ENCODE assay signal across 8 cellular contexts in the genomic region with DNA sequence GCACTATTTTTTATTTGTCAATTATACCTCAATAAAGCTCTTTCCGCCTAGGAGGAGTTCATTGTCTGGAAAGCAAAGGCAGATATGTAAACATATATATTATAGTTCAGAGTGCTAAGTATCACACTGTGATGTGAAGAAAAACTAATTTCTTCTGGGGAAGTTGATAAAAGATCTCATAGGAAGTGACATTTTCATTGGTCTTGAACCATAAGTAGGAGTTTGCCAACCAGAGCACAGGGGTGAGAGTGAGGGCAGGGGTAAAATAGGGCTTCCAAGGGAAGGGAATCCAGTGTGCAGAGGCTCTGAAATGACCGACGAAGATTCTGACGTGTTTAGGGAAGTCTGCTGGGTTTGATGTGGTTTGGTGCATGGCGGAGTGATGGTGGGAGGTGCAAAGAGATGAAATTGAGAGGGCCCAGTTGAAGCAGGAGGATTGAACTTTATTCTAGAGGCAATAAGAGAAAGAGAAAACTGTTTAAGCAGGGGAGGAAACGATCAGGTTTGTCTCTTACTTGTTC. TPM values are rescaled to one million over a fixed set of nuclear protein-coding genes. Genes with fewer than 3 reads are reported as not detected.
A peak's percentile ranks its signal among the peaks of the same experiment; 100 is the strongest.
DNase-seq lines count a peak whose midpoint lies in the region; ATAC-seq and TF ChIP-seq lines count a peak whose summit lies in the region.

No MANE protein-coding gene starts in this region.

- 10 to 15% methylated on average over 6 of the region's 6 CpGs for WGBS in esophagus squamous epithelium, 2 donors
- WGBS in ovary, 3 donors: 3 to 9% (median 8%) methylated on average over 6 of the region's 6 CpGs

- H3K4me3 ChIP-seq in CD4-positive, alpha-beta memory T cell (ENCODE audit: low read length in 2 of 2): peak overlapping the region; percentile 83 to 88
- peak overlapping the region; percentile 98 for H3K4me3 ChIP-seq in NB4 (ENCODE audit: low read depth, low read length)
- H3K4me3 ChIP-seq in esophagus squamous epithelium: peak overlapping the region; percentile 74 to 96 (median 84)
- H3K4me3 ChIP-seq in ovary: peak overlapping the region; percentile 90
- peak overlapping the region; percentile 71 to 99 for H3K4me3 ChIP-seq in uterus

- no peak overlapping the region for H3K27ac Mint-ChIP-seq in CD4-positive, alpha-beta memory T cell

- no peaks in the 10 kb centered on the region for H3K36me3 ChIP-seq in CD4-positive, alpha-beta memory T cell (ENCODE audit: insufficient read depth, low read length)
- no peaks in the 10 kb centered on the region for H3K36me3 ChIP-seq in esophagus squamous epithelium
- H3K36me3 ChIP-seq in ovary: no peaks in the 10 kb centered on the region
- H3K36me3 ChIP-seq in uterus: no peaks in the 10 kb centered on the region

- no peak overlapping the region for H3K4me3 Mint-ChIP-seq in CD4-positive, alpha-beta memory T cell

- peak; percentile 80 to 88 (median 84) for DNase-seq in CD4-positive, alpha-beta memory T cell
- DNase-seq in NB4 (ENCODE audit: low read depth) (peak; percentile 61), esophagus squamous epithelium (lab: John Stamatoyannopoulos, UW) (no peak), ovary (peak in 3 of 5 donors; percentile 22 to 34 (median 23)), uterus (no peak), HuH-7.5 (ENCODE audit: low spot score) (no peak)
- DNase-seq in activated CD8-positive, alpha-beta memory T cell treated with anti-CD3 and anti-CD28 coated beads for 4 hours (ENCODE audit: low read depth in 2 of 2): peak; percentile 25 to 44

- no peaks in the 10 kb centered on the region for H3K9me3 Mint-ChIP-seq in CD4-positive, alpha-beta memory T cell

- no peaks in the 10 kb centered on the region for H3K9me3 ChIP-seq in CD4-positive, alpha-beta memory T cell (ENCODE audit: control insufficient read depth in 1 of 2, low read length in 2 of 2)
- H3K9me3 ChIP-seq in esophagus squamous epithelium (no peaks in the 10 kb centered on the region), ovary (no peaks in the 10 kb centered on the region), uterus (no peaks in the 10 kb centered on the region)

- intact Hi-C loops in CD4-positive, alpha-beta memory T cell (cut with micrococcal nuclease): loop anchor here (1.0 kb wide), 1 partner anchor 201 kb away; no protein-coding TSS in a partner anchor
- intact Hi-C loops in esophagus squamous epithelium (cut with DNase I) (no loop called here), ovary (cut with DNase I) (loop anchor here in 1 of 4 donors (5.0 kb wide), 1 partner anchor 952 kb away; no protein-coding TSS in a partner anchor), uterus (cut with DNase I; ENCODE audit: low total_unique reads) (no loop called here)

- peaks cover 4 to 21% (median 8%) of the 10 kb centered on the region in 4 donors for H3K4me1 Mint-ChIP-seq in CD4-positive, alpha-beta memory T cell

- TF ChIP-seq CTCF in NB4 (IDR thresholded peaks at IDR 0.05; ENCODE audit: low read depth, low read length): no peak
- no peak for TF ChIP-seq CTCF in esophagus squamous epithelium (IDR thresholded peaks at IDR 0.05)
- TF ChIP-seq CTCF in ovary (IDR thresholded peaks at IDR 0.05): no peak
- no peak for TF ChIP-seq CTCF in uterus (IDR thresholded peaks at IDR 0.05)

- peaks cover 0 to 6% of the 10 kb centered on the region in 2 donors for H3K36me3 Mint-ChIP-seq in CD4-positive, alpha-beta memory T cell

- TF ChIP-seq POLR2A in NB4 (IDR thresholded peaks at IDR 0.05; ENCODE audit: extremely low read depth, insufficient read length) (no peak), esophagus squamous epithelium (IDR thresholded peaks at IDR 0.05) (no peak), ovary (IDR thresholded peaks at IDR 0.05) (no peak), uterus (IDR thresholded peaks at IDR 0.05) (no peak)

- CTCF ChIA-PET in CD4-positive, alpha-beta memory T cell (lab: Charles Lee; ENCODE audit: partially characterized antibody): interaction anchor here (1.1 to 2.1 kb wide), 2 partner anchors 73 to 189 kb away, joined by 3 to 5 read pairs; no protein-coding TSS in a partner anchor

- POLR2A ChIA-PET in CD4-positive, alpha-beta memory T cell (lab: Charles Lee; ENCODE audit: partially characterized antibody): interaction anchor here (0.8 to 2.7 kb wide), 4 partner anchors 31 to 298 kb away, joined by 3 to 12 read pairs (median 4); a partner anchor contains a TSS

- no peaks in the 10 kb centered on the region for H3K27me3 Mint-ChIP-seq in CD4-positive, alpha-beta memory T cell

- peaks cover 28% of the 10 kb centered on the region for H3K4me1 ChIP-seq in CD4-positive, alpha-beta memory T cell (ENCODE audit: insufficient read depth, low read length)
- peaks cover 10 to 37% (median 17%) of the 10 kb centered on the region in 3 donors for H3K4me1 ChIP-seq in esophagus squamous epithelium
- H3K4me1 ChIP-seq in ovary (ENCODE audit: insufficient read depth): peaks cover 10% of the 10 kb centered on the region
- peaks cover 0 to 5% of the 10 kb centered on the region in 2 donors for H3K4me1 ChIP-seq in uterus

- no peaks in the 10 kb centered on the region for H3K27me3 ChIP-seq in CD4-positive, alpha-beta memory T cell (ENCODE audit: insufficient read depth, low read length)
- no peaks in the 10 kb centered on the region for H3K27me3 ChIP-seq in esophagus squamous epithelium
- no peaks in the 10 kb centered on the region for H3K27me3 ChIP-seq in ovary
- no peaks in the 10 kb centered on the region for H3K27me3 ChIP-seq in uterus

- peak; percentile 28 for ATAC-seq in GM21529 (IDR thresholded peaks at IDR 0.05; ENCODE audit: unreplicated experiment)

- TF ChIP-seq EP300 in ovary (IDR thresholded peaks at IDR 0.05): no peak

- peak overlapping the region; percentile 90 for H3K27ac ChIP-seq in CD4-positive, alpha-beta memory T cell (ENCODE audit: low read depth, low read length)
- peak overlapping the region; percentile 88 to 94 (median 90) for H3K27ac ChIP-seq in esophagus squamous epithelium
- peak overlapping the region in 1 of 2 donors; percentile 83 for H3K27ac ChIP-seq in ovary
- H3K27ac ChIP-seq in uterus: peak overlapping the region; percentile 64 to 88

RNA-seq across cellular contexts. Expression of a gene that starts 0.8 kb away (rescaled TPM):
- total RNA-seq in CD4-positive, alpha-beta memory T cell: 10 to 100 TPM; 12.3 to 14.7 TPM
- 10 to 100 TPM in 1 of 2 donors, 1 to 10 TPM in 1; 7.9 to 10.3 TPM for polyA plus RNA-seq in CD4-positive, alpha-beta memory T cell
- total RNA-seq in esophagus squamous epithelium: 10 to 100 TPM in 3 of 4 donors, 1 to 10 TPM in 1; 9.4 to 23.3 (median 19.6) TPM
- total RNA-seq in ovary: 10 to 100 TPM; 13.6 to 19.2 (median 14.6) TPM
- 10 to 100 TPM; 12.4 to 14.6 TPM for polyA plus RNA-seq in ovary
- total RNA-seq in uterus: 10 to 100 TPM in 3 of 4 donors, 1 to 10 TPM in 1; 6.2 to 35.1 (median 20.9) TPM

Comparison
In these comparisons a context has a peak if more than half of its experiments do, and no peak if none do; other contexts are left out.
1. DNase-seq: peak in CD4-positive, alpha-beta memory T cell (5 of 5), NB4 (single experiment), activated CD8-positive, alpha-beta memory T cell treated with anti-CD3 and anti-CD28 coated beads for 4 hours (2 of 2) and ovary (3 of 5); none in esophagus squamous epithelium (single experiment), uterus (0 of 2) and HuH-7.5 (single experiment).
2. Peak in every context shown above with its lines, with median percentiles within 50 percentile points of each other: H3K4me3 ChIP-seq.